In genomic region chr13:40179882-40180281, GRCh38 we compare ENCODE assay signal across 10 cellular contexts.
DNase-seq lines count a peak whose midpoint lies in the region; ATAC-seq lines count a peak whose summit lies in the region.
"Had no signal": no experiment of that assay in that cellular context is flagged by ENCODE, and none has a peak within 500 bp of the region (broad histone marks: within the 10 kb centered on the region; RNA-seq: fewer than 3 reads in every experiment).

No MANE protein-coding gene starts in this region.

- H2BK15ac ChIP-seq in mesenchymal stem cell (ENCODE audit: low read depth, poor library complexity, severe bottlenecking) = no peak overlapping the region

- no peak overlapping the region for H3K18ac ChIP-seq in mesenchymal stem cell (ENCODE audit: low read depth in 1 of 2, low read length in 2 of 2)

- H3K4ac ChIP-seq in mesenchymal stem cell (ENCODE audit: low read depth in 1 of 2, low read length in 2 of 2) = no peak overlapping the region

- no peak overlapping the region for H3K4me3 Mint-ChIP-seq in activated T-cell treated with anti-CD3 and anti-CD28 coated beads, Interleukin-2, amount 50 U/mL, for 72 hours
- H3K4me3 Mint-ChIP-seq: B cell had no signal

- no peak overlapping the region for H2BK5ac ChIP-seq in mesenchymal stem cell (ENCODE audit: low read depth, low read length, poor library complexity, severe bottlenecking)

- H2BK120ac ChIP-seq in mesenchymal stem cell (ENCODE audit: low read depth, low read length) = no peak overlapping the region

- no peaks in the 10 kb centered on the region for H3K79me1 ChIP-seq in mesenchymal stem cell (replicated peaks; ENCODE audit: low read length, poor library complexity, severe bottlenecking)

- no peak overlapping the region for H3K23ac ChIP-seq in mesenchymal stem cell (ENCODE audit: low read length in 2 of 2)

- ATAC-seq in activated T-cell treated with anti-CD3 and anti-CD28 coated beads, Interleukin-2, amount 50 U/mL, for 72 hours (replicated peaks in 1 of 2) = no peak

- DNase-seq in NCI-H146 treated with DMSO at 0.1 percent for 48 hours (lab: John Stamatoyannopoulos, UW; ENCODE audit: unreplicated experiment) = peak; percentile 7
- peak; percentile 53 to 72 for DNase-seq in NCI-H526 (lab: John Stamatoyannopoulos, UW)
- no peak for DNase-seq in mesenchymal stem cell
- DNase-seq in H7 = no peak
- no peak for DNase-seq in SIG-M5 (lab: John Stamatoyannopoulos, UW)
- DNase-seq in activated T-cell treated with anti-CD3 and anti-CD28 coated beads, Interleukin-2, amount 50 U/mL, for 72 hours = no peak
- DNase-seq: Caco-2 had no signal

- H3K4me3 ChIP-seq in mesenchymal stem cell (ENCODE audit: insufficient read depth in 1 of 2, low read depth in 1 of 2, low read length in 2 of 2) (no peak overlapping the region), H7 (ENCODE audit: insufficient read depth, low read depth, low read length) (no peak overlapping the region)
- H3K4me3 ChIP-seq: BLaER1 treated with 17β-estradiol and CSF1 and Interleukin-3, amounts not matched to agents 10 nM and 100 nM; HAP-1 had no signal

- no peak overlapping the region for H3K27ac Mint-ChIP-seq in activated T-cell treated with anti-CD3 and anti-CD28 coated beads, Interleukin-2, amount 50 U/mL, for 72 hours
- H3K27ac Mint-ChIP-seq: B cell had no signal

- H3K36me3 ChIP-seq in mesenchymal stem cell (ENCODE audit: control insufficient read depth in 1 of 2, insufficient read depth in 2 of 2, low read depth in 1 of 2, low read length in 2 of 2) = no peaks in the 10 kb centered on the region
- no peaks in the 10 kb centered on the region for H3K36me3 ChIP-seq in H7 (replicated peaks; ENCODE audit: control insufficient read depth, insufficient read depth, low read length)
- H3K36me3 ChIP-seq: BLaER1 treated with 17β-estradiol and CSF1 and Interleukin-3, amounts not matched to agents 10 nM and 100 nM; HAP-1 had no signal

- H3K9me3 Mint-ChIP-seq in activated T-cell treated with anti-CD3 and anti-CD28 coated beads, Interleukin-2, amount 50 U/mL, for 72 hours = no peaks in the 10 kb centered on the region

- no peak overlapping the region for H2BK12ac ChIP-seq in mesenchymal stem cell (ENCODE audit: low read length in 2 of 2)

- peaks cover 74% of the 10 kb centered on the region for H3K4me1 Mint-ChIP-seq in activated T-cell treated with anti-CD3 and anti-CD28 coated beads, Interleukin-2, amount 50 U/mL, for 72 hours (ENCODE audit: low read depth)

- H3K27me3 Mint-ChIP-seq in activated T-cell treated with anti-CD3 and anti-CD28 coated beads, Interleukin-2, amount 50 U/mL, for 72 hours (ENCODE audit: low read depth) = no peaks in the 10 kb centered on the region
- H3K27me3 Mint-ChIP-seq: B cell had no signal

- H3K27me3 ChIP-seq in mesenchymal stem cell (ENCODE audit: control insufficient read depth in 1 of 2, insufficient read depth in 1 of 2, low read length in 2 of 2) (no peaks in the 10 kb centered on the region), H7 (ENCODE audit: control insufficient read depth, insufficient read depth, low read length) (peaks cover 2% of the 10 kb centered on the region; the same call in 1 of the 2 replicates)
- H3K27me3 ChIP-seq: BLaER1 treated with 17β-estradiol and CSF1 and Interleukin-3, amounts not matched to agents 10 nM and 100 nM had no signal

- no peak overlapping the region for H3K14ac ChIP-seq in mesenchymal stem cell (ENCODE audit: low read length in 2 of 2)

- peaks cover 0 to 10% of the 10 kb centered on the region in 2 donors for H3K36me3 Mint-ChIP-seq in activated T-cell treated with anti-CD3 and anti-CD28 coated beads, Interleukin-2, amount 50 U/mL, for 72 hours (ENCODE audit: insufficient read depth in 2 of 2)

- H4K8ac ChIP-seq in mesenchymal stem cell (ENCODE audit: low read length) = no peak overlapping the region

- H4K91ac ChIP-seq in mesenchymal stem cell (ENCODE audit: low read length) = no peak overlapping the region

- no peak overlapping the region for H3K9ac ChIP-seq in mesenchymal stem cell (ENCODE audit: low read length)
- H3K9ac ChIP-seq: BLaER1 treated with 17β-estradiol and CSF1 and Interleukin-3, amounts not matched to agents 10 nM and 100 nM had no signal

- peaks cover 5% of the 10 kb centered on the region for H3K4me1 ChIP-seq in mesenchymal stem cell (ENCODE audit: control insufficient read depth, insufficient read depth, low read depth, low read length)
- H3K4me1 ChIP-seq: HAP-1 had no signal

- H2AFZ ChIP-seq in mesenchymal stem cell (ENCODE audit: low read depth, low read length) = no peak overlapping the region

- no peaks in the 10 kb centered on the region for H3K9me3 ChIP-seq in mesenchymal stem cell (ENCODE audit: control insufficient read depth, low read length)
- H3K9me3 ChIP-seq: Caco-2, HAP-1 had no signal

- no peak overlapping the region for H3K27ac ChIP-seq in mesenchymal stem cell (ENCODE audit: low read length, poor library complexity, severe bottlenecking)
- H3K27ac ChIP-seq: BLaER1 treated with 17β-estradiol and CSF1 and Interleukin-3, amounts not matched to agents 10 nM and 100 nM had no signal

- peak overlapping the region; percentile 44 for H2AK5ac ChIP-seq in mesenchymal stem cell (ENCODE audit: low read length, severe bottlenecking)

- H3K4me2 ChIP-seq in mesenchymal stem cell (ENCODE audit: low read length, poor library complexity, severe bottlenecking) = no peak overlapping the region
- H3K4me2 ChIP-seq: BLaER1 treated with 17β-estradiol and CSF1 and Interleukin-3, amounts not matched to agents 10 nM and 100 nM had no signal

Comparison
In these comparisons a context has a peak if more than half of its experiments do, and no peak if none do; other contexts are left out.
1. DNase-seq: peak in NCI-H146 treated with DMSO at 0.1 percent for 48 hours (single experiment) and NCI-H526 (2 of 2); none in mesenchymal stem cell (single experiment), H7 (single experiment), SIG-M5 (single experiment) and activated T-cell treated with anti-CD3 and anti-CD28 coated beads, Interleukin-2, amount 50 U/mL, for 72 hours (0 of 2).